ENCODE assay signal across 12 cellular contexts in genomic region chr2:218992703-218993344, GRCh38. TPM values are rescaled to one million over a fixed set of nuclear protein-coding genes. Genes with fewer than 3 reads are reported as not detected.
A peak's percentile ranks its signal among the peaks of the same experiment; 100 is the strongest.
DNase-seq lines count a peak whose midpoint lies in the region; ATAC-seq, FAIRE-seq and TF ChIP-seq lines count a peak whose summit lies in the region.
"Had no signal": no experiment of that assay in that cellular context is flagged by ENCODE, and none has a peak within 500 bp of the region (broad histone marks: within the 10 kb centered on the region; RNA-seq: fewer than 3 reads in every experiment).

No MANE protein-coding gene starts in this region.

- TF ChIP-seq CTCF in Caco-2 (IDR thresholded peaks at IDR 0.05; ENCODE audit: insufficient read depth in 1 of 2, low read depth in 1 of 2, low read length in 1 of 2, severe bottlenecking in 1 of 2, unreplicated experiment in 1 of 2) (no peak), psoas muscle (IDR thresholded peaks at IDR 0.05) (no peak), GM13976 (IDR thresholded peaks at IDR 0.05; ENCODE audit: borderline replicate concordance, control extremely low read depth, extremely low read depth, insufficient read depth, missing control alignments) (no peak)

- BruUV-seq in Caco-2 (replicated peaks; lab: Mats Ljungman, UMichigan), result no TSS peak

- 6% methylated on average over 44 of the region's 44 CpGs for WGBS in HUES64
- WGBS in psoas muscle, 3 donors, result 2 to 5% (median 3%) methylated on average over 37 to 44 of the region's 44 CpGs

- DNase-seq in Caco-2 (no peak), psoas muscle (peak in 1 of 2 donors; percentile 50), NCI-H187 (lab: John Stamatoyannopoulos, UW) (no peak), HTR-8/SVneo (ENCODE audit: insufficient read length, low spot score) (no peak), GM13976 (ENCODE audit: low spot score) (no peak)
- no peak for DNase-seq in activated CD4-positive, alpha-beta T cell treated with anti-CD3 and anti-CD28 coated beads, Interleukin-2, amount 10 ng/mL, durations not matched to agents 7 days and 5 days
- DNase-seq: activated CD4-positive, CD25-positive, alpha-beta regulatory T cell treated with anti-CD3 and anti-CD28 coated beads, Interleukin-2, amount 50 U/mL, for 72 hours; activated naive CD4-positive, alpha-beta T cell; kidney glomerular epithelial cell had no signal

- H3K9me3 Mint-ChIP-seq in Caco-2 (ENCODE audit: unreplicated experiment), result no peaks in the 10 kb centered on the region
- no peaks in the 10 kb centered on the region for H3K9me3 Mint-ChIP-seq in activated CD4-positive, alpha-beta T cell treated with anti-CD3 and anti-CD28 coated beads, Interleukin-2, amount 10 ng/mL, durations not matched to agents 7 days and 5 days

- ATAC-seq in psoas muscle, result peak in 1 of 4 donors; percentile 21

- H3K36me3 Mint-ChIP-seq in Caco-2 (ENCODE audit: insufficient read depth, unreplicated experiment), result no peaks in the 10 kb centered on the region
- no peaks in the 10 kb centered on the region for H3K36me3 Mint-ChIP-seq in activated CD4-positive, alpha-beta T cell treated with anti-CD3 and anti-CD28 coated beads, Interleukin-2, amount 10 ng/mL, durations not matched to agents 7 days and 5 days (ENCODE audit: low read depth)

- POLR2A ChIA-PET in Caco-2 (lab: Charles Lee), result interaction anchor here (0.6 to 0.8 kb wide), 2 partner anchors 13 to 333 kb away, joined by 3 read pairs; partner anchors contain the start of genes BCS1L and ZNF142
- POLR2A ChIA-PET in activated CD4-positive, alpha-beta T cell treated with anti-CD3 and anti-CD28 coated beads, Interleukin-2, amount 10 ng/mL, durations not matched to agents 7 days and 5 days (lab: Charles Lee), result no interaction called here

- no peak overlapping the region for H3K27ac Mint-ChIP-seq in Caco-2 (ENCODE audit: unreplicated experiment)
- no peak overlapping the region for H3K27ac Mint-ChIP-seq in activated CD4-positive, alpha-beta T cell treated with anti-CD3 and anti-CD28 coated beads, Interleukin-2, amount 10 ng/mL, durations not matched to agents 7 days and 5 days

- in situ Hi-C loops in GM13976 (cut with MboI; ENCODE audit: low sequenced_read_pairs, unreplicated experiment), result no loop called here

- H3K4me1 ChIP-seq in Caco-2 (peaks cover 8% of the 10 kb centered on the region), HUES64 (ENCODE audit: insufficient read depth, low read length) (0 out of 2 replicates have a peak, but pooled peaks cover 10% of the 10 kb centered on the region), endocrine pancreas (ENCODE audit: control insufficient read depth, insufficient read depth, low read length) (no peaks in the 10 kb centered on the region), psoas muscle (peaks cover 15% of the 10 kb centered on the region)

- peaks cover 6% of the 10 kb centered on the region for H3K27me3 ChIP-seq in Caco-2 (replicated peaks; ENCODE audit: control insufficient read depth, insufficient read depth, low read length)
- H3K27me3 ChIP-seq in HUES64 (ENCODE audit: insufficient read depth, low read length), result peaks cover 100% of the 10 kb centered on the region
- H3K27me3 ChIP-seq in endocrine pancreas (ENCODE audit: control insufficient read depth, insufficient read depth, low read length), result no peaks in the 10 kb centered on the region
- peaks cover 0 to 92% (median 50%) of the 10 kb centered on the region in 3 donors for H3K27me3 ChIP-seq in psoas muscle (ENCODE audit: insufficient read depth in 3 of 3, low read length in 2 of 3)

- peaks cover 20% of the 10 kb centered on the region for H3K27me3 Mint-ChIP-seq in Caco-2 (ENCODE audit: insufficient read depth, unreplicated experiment)
- H3K27me3 Mint-ChIP-seq in activated CD4-positive, alpha-beta T cell treated with anti-CD3 and anti-CD28 coated beads, Interleukin-2, amount 10 ng/mL, durations not matched to agents 7 days and 5 days, result peaks cover 85% of the 10 kb centered on the region

- CTCF ChIA-PET in Caco-2 (lab: Charles Lee), result interaction anchor here (0.5 to 1.2 kb wide), 3 partner anchors 13 to 62 kb away, joined by 3 to 8 read pairs (median 4); no protein-coding TSS in a partner anchor
- CTCF ChIA-PET in activated CD4-positive, alpha-beta T cell treated with anti-CD3 and anti-CD28 coated beads, Interleukin-2, amount 10 ng/mL, durations not matched to agents 7 days and 5 days (lab: Charles Lee), result interaction anchor here (1.1 to 3.3 kb wide), 2 partner anchors 12 to 13 kb away, joined by 3 to 18 read pairs; no protein-coding TSS in a partner anchor

- peak overlapping the region; percentile 26 for H3K4me3 ChIP-seq in Caco-2 (ENCODE audit: low read depth, low read length)
- 0 out of 2 replicates have a peak overlapping the region, but pooled peaks have one; percentile 29 for H3K4me3 ChIP-seq in HUES64 (ENCODE audit: low read length)
- no peak overlapping the region for H3K4me3 ChIP-seq in endocrine pancreas (ENCODE audit: control insufficient read depth, insufficient read depth, low read length)
- peak overlapping the region; percentile 63 for H3K4me3 ChIP-seq in psoas muscle

- FAIRE-seq in HTR-8/SVneo (lab: Jason Lieb, UNC), result no peak
- FAIRE-seq: endothelial cell of umbilical vein had no signal

- H3K4me1 Mint-ChIP-seq in Caco-2 (ENCODE audit: low read depth, unreplicated experiment), result no peaks in the 10 kb centered on the region
- H3K4me1 Mint-ChIP-seq in activated CD4-positive, alpha-beta T cell treated with anti-CD3 and anti-CD28 coated beads, Interleukin-2, amount 10 ng/mL, durations not matched to agents 7 days and 5 days, result peaks cover 2% of the 10 kb centered on the region

- H3K36me3 ChIP-seq in Caco-2 (ENCODE audit: control insufficient read depth, insufficient read depth, low read length) (no peaks in the 10 kb centered on the region), HUES64 (ENCODE audit: insufficient read depth, low read length) (no peaks in the 10 kb centered on the region), endocrine pancreas (ENCODE audit: control insufficient read depth, insufficient read depth, low read length) (no peaks in the 10 kb centered on the region), psoas muscle (ENCODE audit: insufficient read depth in 1 of 2, low read depth in 1 of 2) (no peaks in the 10 kb centered on the region)

- H3K9me3 ChIP-seq in Caco-2 (no peaks in the 10 kb centered on the region), HUES64 (ENCODE audit: insufficient read depth, low read depth, low read length) (no peaks in the 10 kb centered on the region), endocrine pancreas (ENCODE audit: control insufficient read depth, low read length) (no peaks in the 10 kb centered on the region), psoas muscle (no peaks in the 10 kb centered on the region)

- H3K4me3 Mint-ChIP-seq in Caco-2 (ENCODE audit: unreplicated experiment), result no peak overlapping the region
- no peak overlapping the region for H3K4me3 Mint-ChIP-seq in activated CD4-positive, alpha-beta T cell treated with anti-CD3 and anti-CD28 coated beads, Interleukin-2, amount 10 ng/mL, durations not matched to agents 7 days and 5 days

- H3K9ac ChIP-seq in HUES64 (ENCODE audit: low read depth, low read length) (no peak overlapping the region), endocrine pancreas (ENCODE audit: control insufficient read depth, insufficient read depth, low read length) (peak overlapping the region; percentile 74)

- no peak overlapping the region for H3K27ac ChIP-seq in HUES64 (ENCODE audit: low read depth, low read length)
- H3K27ac ChIP-seq in psoas muscle, result no peak overlapping the region

- intact Hi-C loops in Caco-2 (cut with micrococcal nuclease; ENCODE audit: unreplicated experiment) (loop anchor here (5.0 kb wide), 1 partner anchor 141 kb away; no protein-coding TSS in a partner anchor), psoas muscle (cut with DNase I) (no loop called here)

RNA-seq across cellular contexts. Expression of gene CRYBA2, which starts 0.4 kb away (rescaled TPM):
- total RNA-seq in Caco-2 (2022) (0.59 TPM in 1 of 2 replicates, not detected in the other), psoas muscle (not detected)
- not detected for polyA plus RNA-seq in HUES64 (2013, experiment 1 of 2)
- not detected for polyA plus RNA-seq in HUES64 (2013, experiment 2 of 2)
- polyA plus RNA-seq in psoas muscle, result under 1 TPM in 1 of 3 donors, not detected in 2; 0.08 TPM
- total RNA-seq in activated CD4-positive, alpha-beta T cell treated with anti-CD3 and anti-CD28 coated beads, Interleukin-2, amount 10 ng/mL, durations not matched to agents 7 days and 5 days, result not detected
- total RNA-seq: endothelial cell of umbilical vein had no signal
- polyA plus RNA-seq: endothelial cell of umbilical vein had no signal

RNA-seq across cellular contexts. Expression of gene FEV, which starts 7.8 kb away (rescaled TPM):
- total RNA-seq in Caco-2 (2022), result not detected in 2 replicates
- polyA plus RNA-seq in HUES64 (2013, experiment 1 of 2), result not detected
- polyA plus RNA-seq in HUES64 (2013, experiment 2 of 2), result not detected
- total RNA-seq in psoas muscle, result not detected
- not detected for polyA plus RNA-seq in psoas muscle
- total RNA-seq in activated CD4-positive, alpha-beta T cell treated with anti-CD3 and anti-CD28 coated beads, Interleukin-2, amount 10 ng/mL, durations not matched to agents 7 days and 5 days, result not detected
- total RNA-seq: endothelial cell of umbilical vein had no signal
- polyA plus RNA-seq: endothelial cell of umbilical vein had no signal

RNA-seq across cellular contexts. Expression of gene CDK5R2, which starts 33.4 kb away (rescaled TPM):
- 0.18 and 0.21 TPM in 2 replicates for total RNA-seq in Caco-2 (2022)
- 0.35 TPM for polyA plus RNA-seq in HUES64 (2013, experiment 1 of 2)
- 0.38 TPM for polyA plus RNA-seq in HUES64 (2013, experiment 2 of 2)
- total RNA-seq in psoas muscle, result not detected
- under 1 TPM in 1 of 3 donors, not detected in 2; 0.03 TPM for polyA plus RNA-seq in psoas muscle
- total RNA-seq in activated CD4-positive, alpha-beta T cell treated with anti-CD3 and anti-CD28 coated beads, Interleukin-2, amount 10 ng/mL, durations not matched to agents 7 days and 5 days, result not detected
- total RNA-seq: endothelial cell of umbilical vein had no signal

RNA-seq across cellular contexts. Expression of gene CFAP65, which starts 48.5 kb away (rescaled TPM):
- total RNA-seq in Caco-2 (2022), result 0.34 and 0.77 TPM in 2 replicates
- polyA plus RNA-seq in HUES64 (2013, experiment 1 of 2), result 0.15 TPM
- 0.57 TPM for polyA plus RNA-seq in HUES64 (2013, experiment 2 of 2)
- total RNA-seq in psoas muscle, result not detected
- not detected for polyA plus RNA-seq in psoas muscle
- total RNA-seq in activated CD4-positive, alpha-beta T cell treated with anti-CD3 and anti-CD28 coated beads, Interleukin-2, amount 10 ng/mL, durations not matched to agents 7 days and 5 days, result not detected
- total RNA-seq: endothelial cell of umbilical vein had no signal
